ENCODE assay signal across 8 cellular contexts in the genomic region with DNA sequence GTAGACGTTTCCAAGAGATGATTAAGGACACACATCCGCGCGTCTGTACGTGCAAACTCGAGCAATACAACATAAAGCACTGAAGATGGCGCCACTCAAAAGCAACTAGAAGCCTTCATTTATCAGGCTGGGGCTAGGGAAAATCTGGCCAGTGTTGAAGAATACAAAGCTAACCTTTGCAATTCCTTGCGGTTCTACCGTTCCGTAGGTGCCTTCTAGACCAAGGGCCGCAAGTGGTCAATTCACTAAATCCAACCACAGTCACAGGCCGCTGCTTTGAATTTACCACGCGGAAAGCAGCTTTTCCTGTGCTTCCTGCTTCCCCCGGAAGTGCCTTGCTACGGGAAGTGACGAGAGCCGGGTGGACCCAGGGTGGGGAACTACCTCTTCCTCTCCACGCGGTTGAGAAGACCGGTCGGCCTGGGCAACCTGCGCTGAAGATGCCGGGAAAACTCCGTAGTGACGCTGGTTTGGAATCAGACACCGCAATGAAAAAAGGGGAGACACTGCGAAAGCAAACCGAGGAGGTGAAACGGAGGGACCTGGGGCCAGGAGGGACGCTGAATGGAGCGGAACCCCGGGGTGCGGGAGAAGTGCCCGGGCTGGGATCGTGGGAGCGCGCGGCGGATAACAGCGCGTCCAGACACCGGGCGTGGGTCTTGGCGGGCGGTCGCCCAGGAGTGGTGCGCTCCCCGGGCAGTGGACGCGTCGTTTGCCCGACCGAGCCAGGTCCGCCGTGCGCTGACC. TPM values are rescaled to one million over a fixed set of nuclear protein-coding genes. Genes with fewer than 3 reads are reported as not detected.
DNase-seq lines count a peak whose midpoint lies in the region; ATAC-seq and TF ChIP-seq lines count a peak whose summit lies in the region.

A gene (plus strand): TSS at position 385 of the 747 bp plus-strand sequence. CDS start 56 bp downstream, at position 441.

- intact Hi-C loops in esophagus muscularis mucosa (cut with DNase I), result no loop called here

- H3K27ac ChIP-seq in esophagus muscularis mucosa (replicated peaks in 1 of 4), result peak within 1 kb of the TSS; percentile 85 to 92 (median 89)

- peaks cover 27% of the 10 kb centered on the region for H3K4me1 Mint-ChIP-seq in activated T-cell treated with anti-CD3 and anti-CD28 coated beads, Interleukin-2, amount 50 U/mL, for 4 hours (ENCODE audit: low read depth)

- H3K4me1 ChIP-seq in esophagus muscularis mucosa, result peaks cover 19 to 38% (median 32%) of the 10 kb centered on the region in 4 donors

- no peak for TF ChIP-seq EP300 in esophagus muscularis mucosa (IDR thresholded peaks at IDR 0.05)

- no peaks in the 10 kb centered on the region for H3K27me3 Mint-ChIP-seq in activated T-cell treated with anti-CD3 and anti-CD28 coated beads, Interleukin-2, amount 50 U/mL, for 4 hours (ENCODE audit: low read depth)

- H3K36me3 ChIP-seq in esophagus muscularis mucosa, result peaks cover 7 to 27% (median 17%) of the 10 kb centered on the region in 4 donors

- no peaks in the 10 kb centered on the region for H3K9me3 ChIP-seq in esophagus muscularis mucosa

- peak within 1 kb of the TSS; percentile 70 to 94 (median 80) for H3K4me3 ChIP-seq in esophagus muscularis mucosa

- peak; percentile 54 to 60 (median 57) for TF ChIP-seq CTCF in esophagus muscularis mucosa (IDR thresholded peaks at IDR 0.05)

- TF ChIP-seq POLR2A in esophagus muscularis mucosa (IDR thresholded peaks at IDR 0.05; ENCODE audit: low read depth), result peak; percentile 64

- peak; percentile 89 for ATAC-seq in GM21723 (IDR thresholded peaks at IDR 0.05; ENCODE audit: unreplicated experiment)
- peak; percentile 88 to 91 for ATAC-seq in activated T-cell treated with anti-CD3 and anti-CD28 coated beads, Interleukin-2, amount 50 U/mL, for 4 hours

- no peaks in the 10 kb centered on the region for H3K9me3 Mint-ChIP-seq in activated T-cell treated with anti-CD3 and anti-CD28 coated beads, Interleukin-2, amount 50 U/mL, for 4 hours

- peak; percentile 40 for DNase-seq in DMS79 treated with DMSO at 0.1 percent for 48 hours (lab: John Stamatoyannopoulos, UW)
- DNase-seq in KG1 (lab: John Stamatoyannopoulos, UW), result peak; percentile 99
- DNase-seq in activated T-cell treated with anti-CD3 and anti-CD28 coated beads, Interleukin-2, amount 50 U/mL, for 4 hours, result peak; percentile 85
- peak; percentile 97 for DNase-seq in esophagus muscularis mucosa (ENCODE audit: extremely low spot score)
- peak; percentile 93 for DNase-seq in myocyte (ENCODE audit: low read depth)
- peak; percentile 76 to 91 for DNase-seq in stimulated activated CD8-positive, alpha-beta memory T cell treated with anti-CD3 and anti-CD28 coated beads, Interleukin-7, amount 100 ng/mL, for 48 hours (ENCODE audit: extremely low read depth in 1 of 2, low read depth in 1 of 2)

- under 1% methylated on average over 57 of the region's 57 CpGs for WGBS in esophagus muscularis mucosa

- peaks cover 34% of the 10 kb centered on the region for H3K36me3 Mint-ChIP-seq in activated T-cell treated with anti-CD3 and anti-CD28 coated beads, Interleukin-2, amount 50 U/mL, for 4 hours (ENCODE audit: insufficient read depth)

- H3K4me3 Mint-ChIP-seq in activated T-cell treated with anti-CD3 and anti-CD28 coated beads, Interleukin-2, amount 50 U/mL, for 4 hours, result peak within 1 kb of the TSS; percentile 100

- H3K27me3 ChIP-seq in esophagus muscularis mucosa, result no peaks in the 10 kb centered on the region

TF ChIP-seq in PFSK-1, 5 proteins besides CTCF, POLR2A, EP300 and RAD21:
- TF ChIP-seq FOXP2 (optimal IDR thresholded peaks at IDR 0.05; ENCODE audit: borderline replicate concordance, extremely low read depth, extremely low read length, insufficient read depth) (no peak), TAF1 (IDR thresholded peaks at IDR 0.05; ENCODE audit: borderline replicate concordance, insufficient read depth, low read length) (peak; percentile 89; the same call in 1 of the 2 replicates), SIN3A (IDR thresholded peaks at IDR 0.05; ENCODE audit: borderline replicate concordance, insufficient read depth, low read length) (0 out of 2 replicates have a peak, but pooled peaks have one; percentile 80), POLR2AphosphoS5 (IDR thresholded peaks at IDR 0.05; ENCODE audit: low read depth, low read length) (peak; percentile 84)
- TF ChIP-seq, protein P1, sequence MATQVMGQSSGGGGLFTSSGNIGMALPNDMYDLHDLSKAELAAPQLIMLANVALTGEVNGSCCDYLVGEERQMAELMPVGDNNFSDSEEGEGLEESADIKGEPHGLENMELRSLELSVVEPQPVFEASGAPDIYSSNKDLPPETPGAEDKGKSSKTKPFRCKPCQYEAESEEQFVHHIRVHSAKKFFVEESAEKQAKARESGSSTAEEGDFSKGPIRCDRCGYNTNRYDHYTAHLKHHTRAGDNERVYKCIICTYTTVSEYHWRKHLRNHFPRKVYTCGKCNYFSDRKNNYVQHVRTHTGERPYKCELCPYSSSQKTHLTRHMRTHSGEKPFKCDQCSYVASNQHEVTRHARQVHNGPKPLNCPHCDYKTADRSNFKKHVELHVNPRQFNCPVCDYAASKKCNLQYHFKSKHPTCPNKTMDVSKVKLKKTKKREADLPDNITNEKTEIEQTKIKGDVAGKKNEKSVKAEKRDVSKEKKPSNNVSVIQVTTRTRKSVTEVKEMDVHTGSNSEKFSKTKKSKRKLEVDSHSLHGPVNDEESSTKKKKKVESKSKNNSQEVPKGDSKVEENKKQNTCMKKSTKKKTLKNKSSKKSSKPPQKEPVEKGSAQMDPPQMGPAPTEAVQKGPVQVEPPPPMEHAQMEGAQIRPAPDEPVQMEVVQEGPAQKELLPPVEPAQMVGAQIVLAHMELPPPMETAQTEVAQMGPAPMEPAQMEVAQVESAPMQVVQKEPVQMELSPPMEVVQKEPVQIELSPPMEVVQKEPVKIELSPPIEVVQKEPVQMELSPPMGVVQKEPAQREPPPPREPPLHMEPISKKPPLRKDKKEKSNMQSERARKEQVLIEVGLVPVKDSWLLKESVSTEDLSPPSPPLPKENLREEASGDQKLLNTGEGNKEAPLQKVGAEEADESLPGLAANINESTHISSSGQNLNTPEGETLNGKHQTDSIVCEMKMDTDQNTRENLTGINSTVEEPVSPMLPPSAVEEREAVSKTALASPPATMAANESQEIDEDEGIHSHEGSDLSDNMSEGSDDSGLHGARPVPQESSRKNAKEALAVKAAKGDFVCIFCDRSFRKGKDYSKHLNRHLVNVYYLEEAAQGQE (IDR thresholded peaks at IDR 0.05; ENCODE audit: insufficient read depth in 1 of 2, low read depth in 2 of 2, low read length in 2 of 2), result no peak
TF ChIP-seq in PFSK-1: peak in this region for 3.

RNA-seq across cellular contexts. Expression of the gene that starts here (rescaled TPM):
- 86.5 TPM for polyA plus RNA-seq in PFSK-1 (2012; ENCODE audit: insufficient read length, low read depth)
- total RNA-seq in activated T-cell treated with anti-CD3 and anti-CD28 coated beads, Interleukin-2, amount 50 U/mL, for 4 hours, result 100 to 1,000 TPM; 443 to 481 (median 460) TPM
- 10 to 100 TPM; 26.5 to 98.9 (median 30.8) TPM for total RNA-seq in esophagus muscularis mucosa
- 77.0 and 89.6 TPM in 2 replicates for total RNA-seq in myocyte
- polyA plus RNA-seq in myocyte (2012), result 27.4 TPM

Comparison
In these comparisons a context has a peak if more than half of its experiments do, and no peak if none do; other contexts are left out.
1. Peak in every context shown above with its lines: DNase-seq, ATAC-seq, H3K4me3 ChIP-seq and H3K27ac ChIP-seq.
2. DNase-seq: peak in every context shown above with its lines; median percentile 99 in KG1; 97 in esophagus muscularis mucosa; 93 in myocyte; 85 in activated T-cell treated with anti-CD3 and anti-CD28 coated beads, Interleukin-2, amount 50 U/mL, for 4 hours; 84 in stimulated activated CD8-positive, alpha-beta memory T cell treated with anti-CD3 and anti-CD28 coated beads, Interleukin-7, amount 100 ng/mL, for 48 hours; 40 in DMS79 treated with DMSO at 0.1 percent for 48 hours.